In genomic region chr20:25310268-25310920, GRCh38 we compare ENCODE assay signal across 8 cellular contexts.
DNase-seq lines count a peak whose midpoint lies in the region; ATAC-seq and TF ChIP-seq lines count a peak whose summit lies in the region.

No MANE protein-coding gene starts in this region.

- H3K36me3 Mint-ChIP-seq in activated naive CD4-positive, alpha-beta T cell treated with anti-CD3 and anti-CD28 coated beads, Interleukin-2, amount 50 U/mL, for 72 hours: no peaks in the 10 kb centered on the region

- H3K4me3 ChIP-seq in heart right ventricle: peak overlapping the region in 6 of 10 donors; percentile 9 to 30 (median 26)

- DNase-seq in DMS 273 (lab: John Stamatoyannopoulos, UW; ENCODE audit: unreplicated experiment) (peak; percentile 74), OCI-M1 (lab: John Stamatoyannopoulos, UW) (peak; percentile 94), heart right ventricle (no peak), renal cortical epithelial cell (ENCODE audit: low read depth) (peak; percentile 95), NCI-H1930 (lab: John Stamatoyannopoulos, UW) (no peak)
- DNase-seq in activated naive CD4-positive, alpha-beta T cell treated with anti-CD3 and anti-CD28 coated beads, Interleukin-2, amount 50 U/mL, for 72 hours (ENCODE audit: low spot score in 2 of 2): peak in 1 of 2 donors; percentile 54

- WGBS in heart right ventricle, 2 donors: 18 to 26% methylated on average over 6 of the region's 6 CpGs

- intact Hi-C loops in heart right ventricle (cut with DNase I): loop anchor here in 3 of 10 donors (10.0 kb wide), 1 partner anchor 84 kb away; the partner anchor contains the start of gene ABHD12 (in 3 of the 3)

- H3K36me3 ChIP-seq in heart right ventricle: peaks cover 0 to 40% (median 0%) of the 10 kb centered on the region in 9 donors

- no peaks in the 10 kb centered on the region for H3K9me3 ChIP-seq in heart right ventricle

- peak overlapping the region; percentile 90 to 95 for H3K27ac Mint-ChIP-seq in activated naive CD4-positive, alpha-beta T cell treated with anti-CD3 and anti-CD28 coated beads, Interleukin-2, amount 50 U/mL, for 72 hours

- ATAC-seq in GM19438 (IDR thresholded peaks at IDR 0.05; ENCODE audit: low read depth, unreplicated experiment): peak; percentile 89
- peak; percentile 96 for ATAC-seq in HG03469 (IDR thresholded peaks at IDR 0.05; ENCODE audit: unreplicated experiment)
- peak; percentile 92 to 93 for ATAC-seq in activated naive CD4-positive, alpha-beta T cell treated with anti-CD3 and anti-CD28 coated beads, Interleukin-2, amount 50 U/mL, for 72 hours
- ATAC-seq in heart right ventricle: peak; percentile 68 to 84 (median 82)

- H3K4me1 ChIP-seq in heart right ventricle: peaks cover 15 to 38% (median 26%) of the 10 kb centered on the region in 9 donors

- no peaks in the 10 kb centered on the region for H3K27me3 ChIP-seq in heart right ventricle

- peak in 6 of 9 donors; percentile 18 to 56 (median 48) for TF ChIP-seq CTCF in heart right ventricle (IDR thresholded peaks at IDR 0.05)

- peak overlapping the region in 8 of 10 donors; percentile 19 to 86 (median 72) for H3K27ac ChIP-seq in heart right ventricle

- no peaks in the 10 kb centered on the region for H3K9me3 Mint-ChIP-seq in activated naive CD4-positive, alpha-beta T cell treated with anti-CD3 and anti-CD28 coated beads, Interleukin-2, amount 50 U/mL, for 72 hours

Comparison
In these comparisons a context has a peak if more than half of its experiments do, and no peak if none do; other contexts are left out.
1. DNase-seq: peak in DMS 273 (single experiment), OCI-M1 (single experiment) and renal cortical epithelial cell (single experiment); none in heart right ventricle (0 of 2) and NCI-H1930 (0 of 2).
2. Peak in every context shown above with its lines, with median percentiles within 50 percentile points of each other: ATAC-seq.